ENCODE assay signal across 23 cellular contexts in the genomic region with DNA sequence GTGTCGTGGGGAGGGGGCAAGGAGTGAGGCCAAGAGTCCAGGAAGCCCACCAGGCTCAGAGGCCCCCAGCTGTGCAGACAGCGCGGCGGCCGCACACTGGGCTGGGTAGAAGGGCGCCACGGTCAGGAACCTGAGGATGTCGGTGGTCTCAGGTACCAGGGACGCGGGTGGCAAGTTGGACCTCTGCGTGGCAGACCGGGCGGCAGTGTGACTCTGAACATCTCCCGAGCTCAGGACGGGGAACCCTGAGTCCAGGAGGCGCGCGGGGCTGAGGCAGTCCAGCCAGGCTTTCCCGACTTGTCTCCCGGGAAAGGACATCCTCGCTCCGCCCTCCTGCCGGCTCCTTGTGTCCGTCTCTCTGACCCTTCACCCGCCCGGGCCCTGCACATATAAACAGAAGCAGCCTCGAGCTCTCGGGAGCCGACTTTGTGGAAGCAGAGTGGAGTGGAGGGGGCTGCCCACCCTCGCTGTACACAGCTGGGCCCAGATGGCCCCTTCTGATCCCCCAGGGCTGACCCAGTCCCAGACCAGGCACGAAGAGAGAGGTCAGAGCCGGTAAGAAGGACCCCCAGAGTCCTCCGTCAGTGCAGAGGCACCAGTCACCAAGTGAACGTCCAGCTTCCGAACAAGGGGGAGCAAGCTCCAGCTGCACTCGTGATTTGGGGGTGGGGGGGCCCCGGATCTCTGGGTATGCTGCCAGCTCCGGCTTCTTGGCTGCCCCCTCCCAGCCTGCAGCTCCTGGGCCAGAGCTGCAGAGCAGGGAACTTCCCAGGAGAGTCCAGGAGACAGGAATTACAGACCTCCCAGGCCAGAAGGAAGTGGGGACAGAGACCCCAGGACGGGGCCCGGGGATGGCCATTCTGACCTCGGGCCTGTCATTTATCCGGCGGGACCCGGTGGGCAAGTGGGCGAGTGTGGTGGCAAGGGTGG. TPM values are rescaled to one million over a fixed set of nuclear protein-coding genes. Genes with fewer than 3 reads are reported as not detected.
A peak's percentile ranks its signal among the peaks of the same experiment; 100 is the strongest.
DNase-seq lines count a peak whose midpoint lies in the region; ATAC-seq, FAIRE-seq and TF ChIP-seq lines count a peak whose summit lies in the region.
"Had no signal": no experiment of that assay in that cellular context is flagged by ENCODE, and none has a peak within 500 bp of the region (broad histone marks: within the 10 kb centered on the region; RNA-seq: fewer than 3 reads in every experiment).

No MANE protein-coding gene starts in this region.

- TF ChIP-seq POLR2A in H1 (IDR thresholded peaks at IDR 0.05; ENCODE audit: control extremely low read depth in 1 of 2, low read depth in 2 of 2, low read length in 2 of 2): no peak

- H3K79me1 ChIP-seq in H1 (ENCODE audit: low read depth, low read length): no peaks in the 10 kb centered on the region

- H3K23ac ChIP-seq in H1 (ENCODE audit: insufficient read length): no peak overlapping the region

- H3K4me2 ChIP-seq in H1 (ENCODE audit: insufficient read depth in 1 of 2, low read depth in 2 of 2, low read length in 2 of 2): no peak overlapping the region

- no peak overlapping the region for H3K27ac ChIP-seq in H1 (ENCODE audit: low read depth, low read length)
- H3K27ac ChIP-seq in rectal smooth muscle tissue (ENCODE audit: low read depth, low read length): peak overlapping the region; percentile 40
- H3K27ac ChIP-seq: breast epithelium had no signal

- no peaks in the 10 kb centered on the region for H3K79me2 ChIP-seq in H1 (ENCODE audit: control insufficient read depth in 1 of 2, insufficient read depth in 2 of 2, low read length in 2 of 2)

- H3K27me3 ChIP-seq in adipocyte (replicated peaks; ENCODE audit: control insufficient read depth, insufficient read depth, low read length) (peaks cover 27% of the 10 kb centered on the region), H1 (replicated peaks in 1 of 4; ENCODE audit: control insufficient read depth in 3 of 4, extremely low read depth in 1 of 4, insufficient read depth in 3 of 4, low read length in 3 of 4) (no peaks in the 10 kb centered on the region), rectal smooth muscle tissue (ENCODE audit: control insufficient read depth, insufficient read depth, low read length) (no peaks in the 10 kb centered on the region)
- H3K27me3 ChIP-seq: breast epithelium, Peyer's patch had no signal

- FAIRE-seq in H1 (lab: Jason Lieb, UNC): no peak
- FAIRE-seq: small intestine had no signal

- H3K9me3 Mint-ChIP-seq in memory B cell: no peaks in the 10 kb centered on the region
- H3K9me3 Mint-ChIP-seq in activated CD4-positive, alpha-beta T cell treated with anti-CD3 and anti-CD28 coated beads, Interleukin-2, amount 10 ng/mL, durations not matched to agents 7 days and 5 days: no peaks in the 10 kb centered on the region
- H3K9me3 Mint-ChIP-seq: CD8-positive, alpha-beta memory T cell had no signal

- H4K91ac ChIP-seq in H1 (replicated peaks; ENCODE audit: insufficient read length, low read length): no peak overlapping the region

- no peaks in the 10 kb centered on the region for H4K20me1 ChIP-seq in H1 (replicated peaks in 1 of 2; ENCODE audit: control insufficient read depth in 1 of 2, insufficient read depth in 2 of 2, low read length in 2 of 2)

- H2BK12ac ChIP-seq in H1 (ENCODE audit: low read depth, low read length): no peak overlapping the region

- no peak for ATAC-seq in memory B cell (ENCODE audit: low read depth)
- ATAC-seq: HCT116 had no signal

- H3K27me3 Mint-ChIP-seq in memory B cell: no peaks in the 10 kb centered on the region
- no peaks in the 10 kb centered on the region for H3K27me3 Mint-ChIP-seq in activated CD4-positive, alpha-beta T cell treated with anti-CD3 and anti-CD28 coated beads, Interleukin-2, amount 10 ng/mL, durations not matched to agents 7 days and 5 days
- H3K27me3 Mint-ChIP-seq: CD8-positive, alpha-beta memory T cell; progenitor cell of endocrine pancreas had no signal

- H2BK120ac ChIP-seq in H1 (replicated peaks; ENCODE audit: low read depth, low read length): no peak overlapping the region

- H3K27ac Mint-ChIP-seq in memory B cell: peak overlapping the region; percentile 37
- no peak overlapping the region for H3K27ac Mint-ChIP-seq in activated CD4-positive, alpha-beta T cell treated with anti-CD3 and anti-CD28 coated beads, Interleukin-2, amount 10 ng/mL, durations not matched to agents 7 days and 5 days

- H3K23me2 ChIP-seq in H1 (ENCODE audit: low read depth, low read length): no peaks in the 10 kb centered on the region

- no peak overlapping the region for H3K4ac ChIP-seq in H1 (replicated peaks; ENCODE audit: insufficient read length, low read depth, low read length)

- CTCF ChIA-PET in H1 (lab: Charles Lee; ENCODE audit: partially characterized antibody): interaction anchor here (0.6 to 4.7 kb wide), 9 partner anchors 7 to 207 kb away, joined by 3 to 42 read pairs (median 3); no protein-coding TSS in a partner anchor
- CTCF ChIA-PET in activated CD4-positive, alpha-beta T cell treated with anti-CD3 and anti-CD28 coated beads, Interleukin-2, amount 10 ng/mL, durations not matched to agents 7 days and 5 days (lab: Charles Lee): interaction anchor here (1.2 kb wide), 1 partner anchor 11 kb away, joined by 4 read pairs; no protein-coding TSS in a partner anchor

- no peak overlapping the region for H3K4me3 ChIP-seq in adipocyte (ENCODE audit: low read length)
- no peak overlapping the region for H3K4me3 ChIP-seq in H1 (ENCODE audit: extremely low read depth in 1 of 4, insufficient read depth in 2 of 4, low read depth in 3 of 4, low read length in 4 of 4)
- no peak overlapping the region for H3K4me3 ChIP-seq in rectal smooth muscle tissue (ENCODE audit: low read length)
- H3K4me3 ChIP-seq: breast epithelium, lung, Peyer's patch had no signal

- POLR2A ChIA-PET in H1 (lab: Charles Lee; ENCODE audit: partially characterized antibody): interaction anchor here (1.1 to 1.4 kb wide), 2 partner anchors 23 to 78 kb away, joined by 3 to 4 read pairs; no protein-coding TSS in a partner anchor
- POLR2A ChIA-PET in activated CD4-positive, alpha-beta T cell treated with anti-CD3 and anti-CD28 coated beads, Interleukin-2, amount 10 ng/mL, durations not matched to agents 7 days and 5 days (lab: Charles Lee): no interaction called here

- peaks cover 30% of the 10 kb centered on the region for H3K4me1 Mint-ChIP-seq in memory B cell
- no peaks in the 10 kb centered on the region for H3K4me1 Mint-ChIP-seq in activated CD4-positive, alpha-beta T cell treated with anti-CD3 and anti-CD28 coated beads, Interleukin-2, amount 10 ng/mL, durations not matched to agents 7 days and 5 days

- H3K14ac ChIP-seq in H1 (ENCODE audit: insufficient read length): no peak overlapping the region

- H3K4me1 ChIP-seq in adipocyte (ENCODE audit: control insufficient read depth, insufficient read depth, low read length) (peaks cover 10% of the 10 kb centered on the region), H1 (replicated peaks in 1 of 4; ENCODE audit: control insufficient read depth in 3 of 4, insufficient read depth in 4 of 4, low read length in 3 of 4) (peaks cover 0 to 3% (median 0%) of the 10 kb centered on the region in 4 experiments; a peak in 3 of 7 replicates), rectal smooth muscle tissue (ENCODE audit: control insufficient read depth, insufficient read depth, low read length) (peaks cover 3% of the 10 kb centered on the region)
- H3K4me1 ChIP-seq: breast epithelium had no signal

- no peak for TF ChIP-seq CTCF in H1 (IDR thresholded peaks at IDR 0.05; ENCODE audit: control extremely low read depth in 1 of 3, insufficient read depth in 1 of 3, low read depth in 1 of 3, low read length in 3 of 3)

- H3K4me3 Mint-ChIP-seq in memory B cell: no peak overlapping the region
- no peak overlapping the region for H3K4me3 Mint-ChIP-seq in activated CD4-positive, alpha-beta T cell treated with anti-CD3 and anti-CD28 coated beads, Interleukin-2, amount 10 ng/mL, durations not matched to agents 7 days and 5 days
- H3K4me3 Mint-ChIP-seq: CD8-positive, alpha-beta memory T cell had no signal

- H2BK5ac ChIP-seq in H1 (ENCODE audit: low read depth, low read length): no peak overlapping the region

- H4K8ac ChIP-seq in H1 (ENCODE audit: extremely low read depth, insufficient read depth, low read length): peak overlapping the region; percentile 25; the same call in 1 of the 2 replicates

- H2BK15ac ChIP-seq in H1 (ENCODE audit: low read length): no peak overlapping the region

- H3K36me3 ChIP-seq in adipocyte (ENCODE audit: control insufficient read depth, insufficient read depth, low read length, severe bottlenecking) (no peaks in the 10 kb centered on the region), H1 (ENCODE audit: control insufficient read depth in 2 of 4, insufficient read depth in 4 of 4, low read length in 3 of 4) (no peaks in the 10 kb centered on the region), rectal smooth muscle tissue (ENCODE audit: control insufficient read depth, insufficient read depth, low read length) (peaks cover 12% of the 10 kb centered on the region)
- H3K36me3 ChIP-seq: breast epithelium had no signal

- 94% methylated on average over 37 of the region's 45 CpGs; no CpG with 5 or more reads in 1 of the 2 experiments for WGBS in H1 (ENCODE audit: extremely low coverage in 1 of 2, insufficient coverage in 1 of 2, insufficient read length in 1 of 2, insufficient replicate concordance in 2 of 2, low coverage in 1 of 2, low lambda C conversion rate in 2 of 2, missing lambda C conversion rate in 1 of 2), 2 experiments

- peaks cover 14% of the 10 kb centered on the region for H3K36me3 Mint-ChIP-seq in memory B cell
- H3K36me3 Mint-ChIP-seq in activated CD4-positive, alpha-beta T cell treated with anti-CD3 and anti-CD28 coated beads, Interleukin-2, amount 10 ng/mL, durations not matched to agents 7 days and 5 days (ENCODE audit: low read depth): peaks cover 26% of the 10 kb centered on the region

- DNase-seq in adipocyte (ENCODE audit: low read depth) (no peak), H1 (ENCODE audit: low read depth in 1 of 2, low spot score in 2 of 2) (no peak), memory B cell (ENCODE audit: low spot score in 2 of 2) (no peak), occipital lobe (lab: John Stamatoyannopoulos, UW) (no peak)
- no peak for DNase-seq in activated CD4-positive, alpha-beta T cell treated with anti-CD3 and anti-CD28 coated beads, Interleukin-2, amount 50 U/mL, for 4 hours
- no peak for DNase-seq in activated CD4-positive, alpha-beta T cell treated with anti-CD3 and anti-CD28 coated beads, Interleukin-2, amount 10 ng/mL, durations not matched to agents 7 days and 5 days
- DNase-seq: activated CD4-positive, alpha-beta T cell treated with anti-CD3 and anti-CD28 coated beads, Interleukin-2, amount 50 U/mL, for 48 hours; CD8-positive, alpha-beta memory T cell; GF-D8; KBM-7; MM.1S; NCI-H1436; NCI-H510A treated with DMSO at 0.1 percent for 48 hours; Peyer's patch; small intestine; stimulated activated naive CD4-positive, alpha-beta T cell treated with Interleukin-2 at 50 U/mL for 16 hours; T-helper 2 cell had no signal

- no peak for TF ChIP-seq EP300 in H1 (IDR thresholded peaks at IDR 0.05; ENCODE audit: borderline replicate concordance in 1 of 2, low read depth in 2 of 2, low read length in 2 of 2)

- no peak overlapping the region for H2BK20ac ChIP-seq in H1 (ENCODE audit: low read length)

- H2AFZ ChIP-seq in H1 (ENCODE audit: low read length): no peak overlapping the region

- H2AK5ac ChIP-seq in H1 (ENCODE audit: low read depth, low read length): no peak overlapping the region

- H3K56ac ChIP-seq in H1 (replicated peaks; ENCODE audit: insufficient read length, low read depth, low read length): no peak overlapping the region

- peak overlapping the region; percentile 29 for H3K9ac ChIP-seq in adipocyte (ENCODE audit: low read length)
- no peak overlapping the region for H3K9ac ChIP-seq in H1 (replicated peaks in 1 of 4; ENCODE audit: extremely low read depth in 1 of 4, low read depth in 3 of 4, low read length in 3 of 4)
- H3K9ac ChIP-seq in rectal smooth muscle tissue (ENCODE audit: low read length): no peak overlapping the region

- no peak overlapping the region for H3K18ac ChIP-seq in H1 (ENCODE audit: extremely low read depth, low read length)

- H4K5ac ChIP-seq in H1 (ENCODE audit: insufficient read length, low read depth, low read length): no peak overlapping the region

- TF ChIP-seq RAD21 in H1 (IDR thresholded peaks at IDR 0.05 in 1 of 2, conservative IDR thresholded peaks at IDR 0.05 in 1 of 2; ENCODE audit: low read depth in 2 of 2, low read length in 2 of 2): no peak

- H3K9me3 ChIP-seq in adipocyte (ENCODE audit: control insufficient read depth, low read length) (no peaks in the 10 kb centered on the region), H1 (ENCODE audit: insufficient read depth in 2 of 2, low read depth in 1 of 2, low read length in 1 of 2) (no peaks in the 10 kb centered on the region)
- H3K9me3 ChIP-seq: breast epithelium, Peyer's patch had no signal

RNA-seq across cellular contexts. Expression of gene P2RX1, which starts 8.4 kb away (rescaled TPM):
- 0.19 and 0.45 TPM in 2 replicates for total RNA-seq in H1 (2021; fragmentation: NEBNext Ultra II Directional; extraction: Animal tissue kit (Norgen Biotek cat#: 25700))
- 1.1 and 1.6 TPM in 2 replicates for polyA plus RNA-seq in H1 (2011; rRNA removed)
- 1.2 TPM for polyA plus RNA-seq in H1 (2011; cell fraction: cytosol; rRNA removed)
- 4.8 TPM for polyA plus RNA-seq in H1 (2011; cell fraction: nucleus; rRNA removed)
- 0.48 to 1.1 TPM (median 0.83 TPM) in 4 replicates for polyA plus RNA-seq in H1 (2012, experiment 1 of 2)
- 0.29 TPM for polyA plus RNA-seq in H1 (2012, experiment 2 of 2)
- polyA plus RNA-seq in H1 (2013, experiment 1 of 2): 0.83 TPM
- polyA plus RNA-seq in H1 (2013, experiment 2 of 2): 0.64 TPM
- polyA minus RNA-seq in H1 (2011; rRNA and poly(A)+ RNA removed): 0.51 and 1.0 TPM in 2 replicates
- polyA minus RNA-seq in H1 (2011; cell fraction: cytosol; rRNA and poly(A)+ RNA removed): 0.66 TPM
- 1.1 TPM for polyA minus RNA-seq in H1 (2011; cell fraction: nucleus; rRNA and poly(A)+ RNA removed)
- under 1 TPM in 1 of 2 experiments, not detected in 1; 0.12 TPM for total RNA-seq in activated CD4-positive, alpha-beta T cell treated with anti-CD3 and anti-CD28 coated beads, Interleukin-2, amount 10 ng/mL, durations not matched to agents 7 days and 5 days
- not detected for total RNA-seq in occipital lobe
- total RNA-seq: SK-MEL-5 had no signal
- polyA plus RNA-seq: CD8-positive, alpha-beta memory T cell had no signal

RNA-seq across cellular contexts. Expression of gene CAMKK1, which starts 31.8 kb away (rescaled TPM):
- total RNA-seq in H1 (2021; fragmentation: NEBNext Ultra II Directional; extraction: Animal tissue kit (Norgen Biotek cat#: 25700)): 7.6 and 8.5 TPM in 2 replicates
- 7.1 and 10.4 TPM in 2 replicates for polyA plus RNA-seq in H1 (2011; rRNA removed)
- 10.4 TPM for polyA plus RNA-seq in H1 (2011; cell fraction: cytosol; rRNA removed)
- 19.7 TPM for polyA plus RNA-seq in H1 (2011; cell fraction: nucleus; rRNA removed)
- 7.4 to 9.0 TPM (median 8.4 TPM) in 4 replicates for polyA plus RNA-seq in H1 (2012, experiment 1 of 2)
- 5.3 TPM for polyA plus RNA-seq in H1 (2012, experiment 2 of 2)
- 5.0 TPM for polyA plus RNA-seq in H1 (2013, experiment 1 of 2)
- 4.8 TPM for polyA plus RNA-seq in H1 (2013, experiment 2 of 2)
- polyA minus RNA-seq in H1 (2011; rRNA and poly(A)+ RNA removed): 7.3 and 9.5 TPM in 2 replicates
- polyA minus RNA-seq in H1 (2011; cell fraction: cytosol; rRNA and poly(A)+ RNA removed): 5.0 TPM
- polyA minus RNA-seq in H1 (2011; cell fraction: nucleus; rRNA and poly(A)+ RNA removed): 7.9 TPM
- 1 to 10 TPM; 3.4 to 4.0 TPM for total RNA-seq in activated CD4-positive, alpha-beta T cell treated with anti-CD3 and anti-CD28 coated beads, Interleukin-2, amount 10 ng/mL, durations not matched to agents 7 days and 5 days
- 8.9 TPM for total RNA-seq in occipital lobe

RNA-seq across cellular contexts. Expression of gene ATP2A3, which starts 39.6 kb away (rescaled TPM):
- total RNA-seq in H1 (2021; fragmentation: NEBNext Ultra II Directional; extraction: Animal tissue kit (Norgen Biotek cat#: 25700)): 32.0 and 32.5 TPM in 2 replicates
- polyA plus RNA-seq in H1 (2011; rRNA removed): 18.4 and 28.7 TPM in 2 replicates
- polyA plus RNA-seq in H1 (2011; cell fraction: cytosol; rRNA removed): 17.3 TPM
- 53.0 TPM for polyA plus RNA-seq in H1 (2011; cell fraction: nucleus; rRNA removed)
- polyA plus RNA-seq in H1 (2012, experiment 1 of 2): 15.4 to 27.6 TPM (median 23.1 TPM) in 4 replicates
- 16.2 TPM for polyA plus RNA-seq in H1 (2012, experiment 2 of 2)
- polyA plus RNA-seq in H1 (2013, experiment 1 of 2): 40.2 TPM
- 37.1 TPM for polyA plus RNA-seq in H1 (2013, experiment 2 of 2)
- 12.7 and 14.2 TPM in 2 replicates for polyA minus RNA-seq in H1 (2011; rRNA and poly(A)+ RNA removed)
- polyA minus RNA-seq in H1 (2011; cell fraction: cytosol; rRNA and poly(A)+ RNA removed): 13.9 TPM
- 22.1 TPM for polyA minus RNA-seq in H1 (2011; cell fraction: nucleus; rRNA and poly(A)+ RNA removed)
- 100 to 1,000 TPM; 294 to 329 TPM for total RNA-seq in activated CD4-positive, alpha-beta T cell treated with anti-CD3 and anti-CD28 coated beads, Interleukin-2, amount 10 ng/mL, durations not matched to agents 7 days and 5 days
- 1.2 TPM for total RNA-seq in occipital lobe

Comparison
In these comparisons a context has a peak if more than half of its experiments do, and no peak if none do; other contexts are left out.
1. RNA of gene ATP2A3, which starts 39.6 kb away (total RNA-seq): 294 to 329 TPM in activated CD4-positive, alpha-beta T cell treated with anti-CD3 and anti-CD28 coated beads, Interleukin-2, amount 10 ng/mL, durations not matched to agents 7 days and 5 days and 32.0 to 32.5 TPM in H1; 1.2 TPM in occipital lobe (single experiment); every median in the first group is over 10 times any median in the second.